15 cellular contexts compared by ENCODE assay signal in the genomic region with DNA sequence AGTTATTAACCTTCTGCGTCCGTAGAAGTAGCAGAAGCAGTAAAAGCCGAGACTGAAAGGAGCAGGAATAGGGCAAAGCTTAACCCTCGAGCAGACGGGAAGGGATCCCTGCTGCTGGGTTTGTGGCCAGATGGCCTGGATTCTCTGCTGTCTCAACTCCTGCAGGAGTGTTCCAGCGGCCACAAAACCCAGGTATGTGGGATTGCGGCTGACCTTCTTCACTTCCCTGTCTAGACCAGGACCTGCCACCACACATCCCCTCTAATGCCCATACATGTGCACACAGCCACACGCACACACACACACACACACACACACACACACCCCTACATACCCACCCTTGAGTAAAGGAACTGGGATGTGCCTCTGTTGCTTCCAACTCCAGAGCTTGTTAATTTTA. TPM values are rescaled to one million over a fixed set of nuclear protein-coding genes. Genes with fewer than 3 reads are reported as not detected.
DNase-seq lines count a peak whose midpoint lies in the region; ATAC-seq and TF ChIP-seq lines count a peak whose summit lies in the region.
"Had no signal": no experiment of that assay in that cellular context is flagged by ENCODE, and none has a peak within 500 bp of the region (broad histone marks: within the 10 kb centered on the region; RNA-seq: fewer than 3 reads in every experiment).

No MANE protein-coding gene starts in this region.

- H3K4me2 ChIP-seq in PC-9 = 0 out of 2 replicates have a peak overlapping the region, but pooled peaks have one; percentile 14
- H3K4me2 ChIP-seq in mesendoderm (ENCODE audit: low read length) = no peak overlapping the region
- H3K4me2 ChIP-seq: BLaER1 had no signal

- H3K79me1 ChIP-seq in mesendoderm (ENCODE audit: low read length) = no peaks in the 10 kb centered on the region

- H3K27ac ChIP-seq in PC-9 (no peak overlapping the region), mesendoderm (ENCODE audit: low read depth, low read length) (no peak overlapping the region)
- H3K27ac ChIP-seq: BLaER1 had no signal

- peaks cover 22% of the 10 kb centered on the region for H3K4me1 ChIP-seq in PC-9 (replicated peaks; ENCODE audit: insufficient read depth)
- no peaks in the 10 kb centered on the region for H3K4me1 ChIP-seq in mesendoderm (ENCODE audit: control insufficient read depth, low read depth, low read length)
- H3K4me1 ChIP-seq: BLaER1, Caco-2 had no signal

- H3K4me3 ChIP-seq in PC-9 (no peak overlapping the region), mesendoderm (ENCODE audit: low read length) (no peak overlapping the region)
- H3K4me3 ChIP-seq: BLaER1, GM12878 had no signal

- H2BK5ac ChIP-seq in mesendoderm (ENCODE audit: low read length) = no peak overlapping the region

- no peaks in the 10 kb centered on the region for H3K9me3 ChIP-seq in PC-9 (ENCODE audit: insufficient read depth, low read depth)
- H3K9me3 ChIP-seq: BLaER1, Caco-2 had no signal

- no peaks in the 10 kb centered on the region; the same call in 1 of the 2 replicates for H3K9me2 ChIP-seq in PC-9 (ENCODE audit: insufficient read depth)

- H3K27me3 Mint-ChIP-seq in mesothelial cell of epicardium (ENCODE audit: low read depth) = no peaks in the 10 kb centered on the region

- TF ChIP-seq CTCF in PC-9 (conservative IDR thresholded peaks at IDR 0.05) (no peak), mesothelial cell of epicardium (IDR thresholded peaks at IDR 0.05; ENCODE audit: unreplicated experiment) (no peak)

- H3K56ac ChIP-seq in mesendoderm (ENCODE audit: low read length) = no peak overlapping the region

- H2BK15ac ChIP-seq in mesendoderm (replicated peaks; ENCODE audit: low read depth) = no peak overlapping the region

- no peaks in the 10 kb centered on the region for H3K36me3 ChIP-seq in PC-9 (ENCODE audit: low read depth)
- no peaks in the 10 kb centered on the region for H3K36me3 ChIP-seq in mesendoderm (ENCODE audit: control insufficient read depth, insufficient read depth, low read length)
- H3K36me3 ChIP-seq: BLaER1 had no signal

- H3K9me3 Mint-ChIP-seq in mesothelial cell of epicardium = no peaks in the 10 kb centered on the region
- H3K9me3 Mint-ChIP-seq: HFFc6 had no signal

- peak; percentile 51 for DNase-seq in DMS 273 (lab: John Stamatoyannopoulos, UW; ENCODE audit: unreplicated experiment)
- DNase-seq in PC-9 = no peak
- no peak for DNase-seq in mesothelial cell of epicardium (ENCODE audit: low spot score in 2 of 2, unreplicated experiment in 2 of 2)
- peak; percentile 73 for DNase-seq in posterior vena cava (ENCODE audit: low spot score)
- no peak for DNase-seq in cerebellum (ENCODE audit: low spot score)
- DNase-seq in mesendoderm = no peak
- DNase-seq: 8988T; Caco-2; CD8-positive, alpha-beta memory T cell; HCEC 1CT; HFFc6 had no signal

- no peak overlapping the region for H3K18ac ChIP-seq in mesendoderm (ENCODE audit: low read length)

- no peak overlapping the region for H2AK5ac ChIP-seq in mesendoderm (ENCODE audit: low read length)

- BruUV-seq in PC-9 (replicated peaks; lab: Mats Ljungman, UMichigan) = no TSS peak

- H3K27me3 ChIP-seq in PC-9 (ENCODE audit: insufficient read depth, low read depth) (no peaks in the 10 kb centered on the region), mesendoderm (ENCODE audit: insufficient read depth, low read length, poor library complexity) (no peaks in the 10 kb centered on the region)
- H3K27me3 ChIP-seq: BLaER1 had no signal

- H3F3A ChIP-seq in PC-9 (ENCODE audit: insufficient read depth, low read depth) = no peaks in the 10 kb centered on the region

- no peak overlapping the region for H3K4ac ChIP-seq in mesendoderm (ENCODE audit: low read depth, low read length)

- CTCF ChIA-PET in PC-9 (lab: Charles Lee) = no interaction called here

- no peak overlapping the region for H4K8ac ChIP-seq in mesendoderm (ENCODE audit: low read depth, low read length)

- no peak overlapping the region for H2AFZ ChIP-seq in PC-9

- no peak overlapping the region for H4K5ac ChIP-seq in mesendoderm (ENCODE audit: low read length)

- no CpG with 5 or more reads among the region's 8 CpGs for WGBS in mesendoderm (ENCODE audit: extremely low coverage, insufficient coverage, low lambda C conversion rate)

- peak overlapping the region; percentile 1 for H3K27ac Mint-ChIP-seq in mesothelial cell of epicardium
- H3K27ac Mint-ChIP-seq: HFFc6 had no signal

- intact Hi-C loops in PC-9 (cut with micrococcal nuclease; ENCODE audit: unreplicated experiment) (no loop called here), posterior vena cava (cut with DNase I) (no loop called here)

- H3K23ac ChIP-seq in mesendoderm (ENCODE audit: low read length) = no peak overlapping the region

- POLR2A ChIA-PET in PC-9 (lab: Charles Lee; ENCODE audit: unreplicated experiment) = no interaction called here

- no peak overlapping the region for H2BK120ac ChIP-seq in mesendoderm (ENCODE audit: low read depth, low read length)

- peaks cover 27% of the 10 kb centered on the region for H3K4me1 Mint-ChIP-seq in mesothelial cell of epicardium
- H3K4me1 Mint-ChIP-seq: CD8-positive, alpha-beta memory T cell had no signal

- H4K20me1 ChIP-seq in PC-9 (ENCODE audit: insufficient read depth) = no peaks in the 10 kb centered on the region
- H4K20me1 ChIP-seq: BLaER1 had no signal

- H3K79me2 ChIP-seq in PC-9 (ENCODE audit: low read depth) = no peaks in the 10 kb centered on the region
- no peaks in the 10 kb centered on the region for H3K79me2 ChIP-seq in mesendoderm (ENCODE audit: control insufficient read depth, insufficient read depth, low read length)

- no peak for ATAC-seq in GM18511 (IDR thresholded peaks at IDR 0.05; ENCODE audit: unreplicated experiment)
- ATAC-seq: GM12878, HepG2 had no signal

- no peaks in the 10 kb centered on the region for H3K36me3 Mint-ChIP-seq in mesothelial cell of epicardium
- H3K36me3 Mint-ChIP-seq: CD8-positive, alpha-beta memory T cell had no signal

- H3K4me3 Mint-ChIP-seq in mesothelial cell of epicardium = no peak overlapping the region
- H3K4me3 Mint-ChIP-seq: CD8-positive, alpha-beta memory T cell; HFFc6 had no signal

- H3K9ac ChIP-seq in mesendoderm (ENCODE audit: low read length) = no peak overlapping the region
- H3K9ac ChIP-seq: BLaER1 had no signal

RNA-seq across cellular contexts. Expression of gene TNFRSF21, which starts 33.1 kb away (rescaled TPM):
- 172 and 219 TPM in 2 replicates for total RNA-seq in PC-9 (2021)
- 23.8 to 25.0 TPM (median 24.2 TPM) in 3 replicates for total RNA-seq in mesothelial cell of epicardium
- total RNA-seq in posterior vena cava = 10 to 100 TPM in 1 of 2 donors, 1 to 10 TPM in 1; 4.0 to 10.5 TPM
- total RNA-seq in cerebellum = 31.3 TPM
- polyA plus RNA-seq in mesendoderm (2013, experiment 1 of 2) = 56.4 TPM
- 56.6 TPM for polyA plus RNA-seq in mesendoderm (2013, experiment 2 of 2)

Comparison
In these comparisons a context has a peak if more than half of its experiments do, and no peak if none do; other contexts are left out.
1. DNase-seq: peak in DMS 273 (single experiment) and posterior vena cava (single experiment); none in PC-9 (0 of 2), mesothelial cell of epicardium (0 of 2), cerebellum (single experiment) and mesendoderm (single experiment).